Comparison of ENCODE assay signal across 21 cellular contexts in the genomic region with DNA sequence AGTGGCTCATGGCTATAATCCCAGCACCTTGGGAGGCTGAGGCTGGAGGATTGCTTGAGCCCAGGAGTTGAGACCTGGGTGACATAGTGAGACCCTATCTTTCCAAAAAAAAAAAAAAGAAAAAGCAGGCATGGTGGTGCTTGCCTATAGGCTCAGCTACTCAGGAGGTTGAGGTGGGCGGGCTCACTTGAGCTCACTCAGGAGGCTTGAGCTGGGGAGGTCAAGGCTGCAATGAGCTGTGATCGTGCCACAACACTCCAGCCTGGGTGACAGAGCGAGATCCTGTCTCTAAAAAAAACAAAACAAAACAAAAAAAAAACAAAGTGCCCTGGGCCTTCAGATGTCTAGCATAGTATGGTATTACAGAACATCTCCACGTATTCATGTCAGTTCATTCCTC. TPM values are rescaled to one million over a fixed set of nuclear protein-coding genes. Genes with fewer than 3 reads are reported as not detected.
A peak's percentile ranks its signal among the peaks of the same experiment; 100 is the strongest.
DNase-seq lines count a peak whose midpoint lies in the region; ATAC-seq and TF ChIP-seq lines count a peak whose summit lies in the region.
"Had no signal": no experiment of that assay in that cellular context is flagged by ENCODE, and none has a peak within 500 bp of the region (broad histone marks: within the 10 kb centered on the region; RNA-seq: fewer than 3 reads in every experiment).

No MANE protein-coding gene starts in this region.

- no peak overlapping the region for H3K56ac ChIP-seq in H9 (ENCODE audit: insufficient read length, low read depth, low read length)

- H3K4me1 Mint-ChIP-seq in H9: peaks cover 24% of the 10 kb centered on the region in 2 experiments
- H3K4me1 Mint-ChIP-seq in WTC11: peaks cover 24% of the 10 kb centered on the region

- no peak for TF ChIP-seq CTCF in H9 (conservative IDR thresholded peaks at IDR 0.05)
- no peak for TF ChIP-seq CTCF in WTC11 (IDR thresholded peaks at IDR 0.05)
- no peak for TF ChIP-seq CTCF in smooth muscle cell (IDR thresholded peaks at IDR 0.05; ENCODE audit: borderline replicate concordance, insufficient read depth, poor library complexity, severe bottlenecking)
- TF ChIP-seq CTCF in uterus (IDR thresholded peaks at IDR 0.05): no peak

- no peaks in the 10 kb centered on the region for H3K36me3 ChIP-seq in smooth muscle cell (ENCODE audit: low read depth)
- no peaks in the 10 kb centered on the region for H3K36me3 ChIP-seq in uterus

- no peak for TF ChIP-seq POLR2A in uterus (IDR thresholded peaks at IDR 0.05)

- no peak overlapping the region for H4K91ac ChIP-seq in H9 (ENCODE audit: insufficient read length, low read depth, low read length)

- H3K23me2 ChIP-seq in H9 (ENCODE audit: insufficient read length, low read depth, low read length, poor library complexity, severe bottlenecking): no peaks in the 10 kb centered on the region

- no peak overlapping the region for H2BK15ac ChIP-seq in H9 (ENCODE audit: low read depth, low read length)

- ATAC-seq in WTC11 (peak; percentile 78), GM21576 (IDR thresholded peaks at IDR 0.05; ENCODE audit: unreplicated experiment) (no peak)
- ATAC-seq: CD8-positive, alpha-beta T cell; SK-N-SH treated with all-trans-retinoic acid at 6 μM for 48 hours had no signal

- DNase-seq in H9 (peak; percentile 48), WTC11 (ENCODE audit: low spot score) (no peak), iPS DF 19.7 (ENCODE audit: low read depth, low spot score) (peak; percentile 7), smooth muscle cell (lab: John Stamatoyannopoulos, UW; ENCODE audit: unreplicated experiment) (no peak), uterus (no peak), GDM1 (lab: John Stamatoyannopoulos, UW) (no peak)
- DNase-seq: Calu3; CD8-positive, alpha-beta T cell; DMS53; GOT3; Karpas-422; NCI-H1092; NCI-H146; NCI-H2081; NCI-H446 treated with DMSO at 0.1 percent for 48 hours; SHP77 treated with DMSO at 0.1 percent for 48 hours had no signal

- H3K4me1 ChIP-seq in H9 (ENCODE audit: insufficient read depth, low read length): no peaks in the 10 kb centered on the region
- peaks cover 11% of the 10 kb centered on the region for H3K4me1 ChIP-seq in smooth muscle cell (ENCODE audit: low read depth)
- H3K4me1 ChIP-seq in uterus: no peaks in the 10 kb centered on the region

- no peak overlapping the region for H2BK120ac ChIP-seq in H9 (ENCODE audit: low read depth, low read length, poor library complexity, severe bottlenecking)

- H3K79me2 ChIP-seq in H9 (ENCODE audit: insufficient read depth, low read length) (peaks cover 5% of the 10 kb centered on the region; the same call in 1 of the 2 replicates), smooth muscle cell (ENCODE audit: low read depth) (peaks cover 100% of the 10 kb centered on the region)

- H2BK20ac ChIP-seq in H9 (ENCODE audit: low read depth, low read length, poor library complexity, severe bottlenecking): no peak overlapping the region

- POLR2A ChIA-PET in WTC11 (lab: Charles Lee): no interaction called here

- H3F3A ChIP-seq in smooth muscle cell (ENCODE audit: low read depth): peaks cover 6% of the 10 kb centered on the region

- no peak overlapping the region for H4K5ac ChIP-seq in H9 (ENCODE audit: insufficient read length, low read depth, low read length)

- no peak overlapping the region for H3K4ac ChIP-seq in H9 (ENCODE audit: low read depth, low read length)

- H3K4me3 ChIP-seq in smooth muscle cell (no peak overlapping the region), uterus (no peak overlapping the region)
- H3K4me3 ChIP-seq: BLaER1 treated with 17β-estradiol and CSF1 and Interleukin-3, amounts not matched to agents 10 nM and 100 nM; MG63 had no signal

- no peaks in the 10 kb centered on the region for H3K27me3 ChIP-seq in H9 (ENCODE audit: insufficient read depth, low read length)
- H3K27me3 ChIP-seq in smooth muscle cell (ENCODE audit: low read depth): no peaks in the 10 kb centered on the region
- no peaks in the 10 kb centered on the region for H3K27me3 ChIP-seq in uterus
- H3K27me3 ChIP-seq: BLaER1 treated with 17β-estradiol and CSF1 and Interleukin-3, amounts not matched to agents 10 nM and 100 nM; MG63 had no signal

- H3K9me3 ChIP-seq in H9 (ENCODE audit: control insufficient read depth, low read depth, low read length) (no peaks in the 10 kb centered on the region), smooth muscle cell (replicated peaks; ENCODE audit: low read depth) (no peaks in the 10 kb centered on the region), uterus (no peaks in the 10 kb centered on the region)
- H3K9me3 ChIP-seq: BLaER1 treated with 17β-estradiol and CSF1 and Interleukin-3, amounts not matched to agents 10 nM and 100 nM; MG63 had no signal

- no peaks in the 10 kb centered on the region for H3K9me3 Mint-ChIP-seq in H9
- no peaks in the 10 kb centered on the region for H3K9me3 Mint-ChIP-seq in WTC11
- H3K9me3 Mint-ChIP-seq: CD8-positive, alpha-beta T cell; IgD-negative memory B cell had no signal

- H3K27me3 Mint-ChIP-seq in H9 (ENCODE audit: low read depth): no peaks in the 10 kb centered on the region
- H3K27me3 Mint-ChIP-seq in WTC11 (ENCODE audit: low read depth): no peaks in the 10 kb centered on the region
- H3K27me3 Mint-ChIP-seq: IgD-negative memory B cell had no signal

- no peaks in the 10 kb centered on the region; a peak in 1 of 7 replicates for H3K36me3 Mint-ChIP-seq in H9 (ENCODE audit: insufficient read depth in 1 of 3, low read depth in 3 of 3)
- no peaks in the 10 kb centered on the region for H3K36me3 Mint-ChIP-seq in WTC11
- H3K36me3 Mint-ChIP-seq: IgD-negative memory B cell had no signal

- no peak overlapping the region for H2BK5ac ChIP-seq in H9 (ENCODE audit: insufficient read length, low read length)

- no peak overlapping the region for H3K18ac ChIP-seq in H9 (ENCODE audit: insufficient read length, low read depth, low read length)

- H3K23ac ChIP-seq in H9 (ENCODE audit: insufficient read length, low read depth, low read length): no peak overlapping the region

- H3K14ac ChIP-seq in H9 (ENCODE audit: insufficient read depth, low read length): no peak overlapping the region

- H3K27ac Mint-ChIP-seq in H9 (no peak overlapping the region; a peak in 1 of 7 replicates), WTC11 (no peak overlapping the region)
- H3K27ac Mint-ChIP-seq: CD8-positive, alpha-beta T cell; IgD-negative memory B cell had no signal

- H2BK12ac ChIP-seq in H9 (ENCODE audit: insufficient read length, low read depth, low read length): no peak overlapping the region

- intact Hi-C loops in uterus (cut with DNase I; ENCODE audit: low total_unique reads): no loop called here

- H3K79me1 ChIP-seq in H9 (ENCODE audit: insufficient read depth, low read depth, low read length, poor library complexity, severe bottlenecking): peaks cover 13% of the 10 kb centered on the region

- CTCF ChIA-PET in WTC11 (lab: Charles Lee): interaction anchor here (0.6 to 1.1 kb wide), 2 partner anchors 8 to 44 kb away, joined by 3 to 4 read pairs; no protein-coding TSS in a partner anchor

- H2AK5ac ChIP-seq in H9 (ENCODE audit: insufficient read length, low read length): no peak overlapping the region

- H3K9ac ChIP-seq in H9 (ENCODE audit: extremely low read depth, insufficient read length, low read length) (no peak overlapping the region), smooth muscle cell (ENCODE audit: low read depth) (no peak overlapping the region)
- H3K9ac ChIP-seq: BLaER1 treated with 17β-estradiol and CSF1 and Interleukin-3, amounts not matched to agents 10 nM and 100 nM had no signal

- no peak overlapping the region for H4K8ac ChIP-seq in H9 (replicated peaks; ENCODE audit: insufficient read length, low read depth, low read length)

- H3K27ac ChIP-seq in H9 (ENCODE audit: insufficient read length, low read depth, low read length) (no peak overlapping the region), smooth muscle cell (ENCODE audit: low read depth) (peak overlapping the region; percentile 41), uterus (no peak overlapping the region)
- H3K27ac ChIP-seq: BLaER1 treated with 17β-estradiol and CSF1 and Interleukin-3, amounts not matched to agents 10 nM and 100 nM had no signal

- H2AFZ ChIP-seq in H9 (ENCODE audit: low read length) (no peak overlapping the region), smooth muscle cell (ENCODE audit: low read depth) (no peak overlapping the region)

- H3T11ph ChIP-seq in H9 (ENCODE audit: low read length): no peak overlapping the region

- WGBS in H9 (ENCODE audit: extremely low coverage, insufficient read length, low lambda C conversion rate): no CpG with 5 or more reads among the region's 4 CpGs
- 91% methylated on average over 4 of the region's 4 CpGs for WGBS in smooth muscle cell (ENCODE audit: low lambda C conversion rate)

- H3K4me2 ChIP-seq in H9 (ENCODE audit: insufficient read depth, insufficient read length, low read length) (no peak overlapping the region), smooth muscle cell (no peak overlapping the region)
- H3K4me2 ChIP-seq: BLaER1 treated with 17β-estradiol and CSF1 and Interleukin-3, amounts not matched to agents 10 nM and 100 nM had no signal

- no peaks in the 10 kb centered on the region for H4K20me1 ChIP-seq in H9 (ENCODE audit: control insufficient read depth, insufficient read depth, insufficient read length)
- peaks cover 100% of the 10 kb centered on the region for H4K20me1 ChIP-seq in smooth muscle cell (ENCODE audit: low read depth)

- H3K4me3 Mint-ChIP-seq in H9 (no peak overlapping the region), WTC11 (no peak overlapping the region)
- H3K4me3 Mint-ChIP-seq: CD8-positive, alpha-beta T cell; IgD-negative memory B cell had no signal

TF ChIP-seq in WTC11, 78 proteins besides CTCF, POLR2A, EP300 and RAD21 (continues in another document):
- TF ChIP-seq ETV6 (CRISPR knock-in tag; IDR thresholded peaks at IDR 0.05) (no peak), TCF7 (CRISPR knock-in tag; IDR thresholded peaks at IDR 0.05; ENCODE audit: low read depth) (no peak), FOXJ3 (CRISPR knock-in tag; IDR thresholded peaks at IDR 0.05; ENCODE audit: borderline replicate concordance) (no peak), ZNF232 (CRISPR knock-in tag; IDR thresholded peaks at IDR 0.05) (no peak), NR1H2 (CRISPR knock-in tag; IDR thresholded peaks at IDR 0.05) (no peak), CREM (CRISPR knock-in tag; IDR thresholded peaks at IDR 0.05) (no peak)
- TF ChIP-seq, protein P1, sequence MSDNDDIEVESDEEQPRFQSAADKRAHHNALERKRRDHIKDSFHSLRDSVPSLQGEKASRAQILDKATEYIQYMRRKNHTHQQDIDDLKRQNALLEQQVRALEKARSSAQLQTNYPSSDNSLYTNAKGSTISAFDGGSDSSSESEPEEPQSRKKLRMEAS (CRISPR knock-in tag; IDR thresholded peaks at IDR 0.05): no peak

RNA-seq across cellular contexts. Expression of a gene that starts 42.9 kb away (rescaled TPM):
- total RNA-seq in H9 (2021) (56.7 and 57.7 TPM in 2 replicates), WTC11 (2021) (45.4 to 51.6 TPM (median 50.3 TPM) in 3 replicates), smooth muscle cell (27.6 and 33.3 TPM in 2 replicates), uterus (10 to 100 TPM in 3 of 4 donors, 1 to 10 TPM in 1; 5.0 to 81.9 (median 54.6) TPM)
- 40.5 and 52.3 TPM in 2 replicates for polyA plus RNA-seq in smooth muscle cell

Comparison
In these comparisons a context has a peak if more than half of its experiments do, and no peak if none do; other contexts are left out.
1. DNase-seq: peak in H9 (single experiment) and iPS DF 19.7 (single experiment); none in WTC11 (single experiment), smooth muscle cell (single experiment), uterus (0 of 2) and GDM1 (single experiment).